Comparison of ENCODE assay signal across 18 cellular contexts in genomic region chr2:120503793-120504571, GRCh38.
DNase-seq lines count a peak whose midpoint lies in the region; ATAC-seq, FAIRE-seq and TF ChIP-seq lines count a peak whose summit lies in the region.
"Had no signal": no experiment of that assay in that cellular context is flagged by ENCODE, and none has a peak within 500 bp of the region (broad histone marks: within the 10 kb centered on the region; RNA-seq: fewer than 3 reads in every experiment).

No MANE protein-coding gene starts in this region.

- DNase-seq in stimulated activated naive CD8-positive, alpha-beta T cell treated with anti-CD3 and anti-CD28 coated beads, Interleukin-15, amount 100 ng/mL, for 72 hours = no peak
- no peak for DNase-seq in stimulated activated naive CD8-positive, alpha-beta T cell treated with anti-CD3 and anti-CD28 coated beads, Interleukin-15, Interleukin-2, amounts not matched to agents 100 U/mL and 50 U/mL, for 24 hours
- DNase-seq in K562 (ENCODE audit: extremely low read depth in 1 of 4, low spot score in 3 of 4) (no peak), kidney (peak; percentile 39), SK-N-DZ (ENCODE audit: low spot score) (no peak), DMS 273 treated with DMSO at 0.1 percent for 48 hours (lab: John Stamatoyannopoulos, UW) (no peak), upper lobe of right lung (no peak)
- DNase-seq in NK-92 treated with Interleukin-12 subunit alpha and Interleukin-12 subunit beta, amount 100 ng/mL, for 24 hours (lab: John Stamatoyannopoulos, UW) = no peak
- DNase-seq: activated CD4-positive, alpha-beta memory T cell treated with anti-CD3 and anti-CD28 coated beads, Interleukin-2, amount 10 ng/mL, durations not matched to agents 7 days and 5 days; activated gamma-delta T cell; central memory CD4-positive, alpha-beta T cell; esophagus squamous epithelium; GDM1; NCI-H1048; T-helper 2 cell had no signal

- H3K4me2 ChIP-seq in K562 (ENCODE audit: insufficient read depth, low read length) = no peak overlapping the region

- 1% methylated on average over 23 of the region's 23 CpGs for WGBS in K562 (ENCODE audit: insufficient coverage, low coverage, missing lambda C conversion rate)

- no peak overlapping the region for H3K9ac ChIP-seq in K562 (ENCODE audit: insufficient read depth in 1 of 2, low read depth in 2 of 2, low read length in 2 of 2)
- no peak overlapping the region for H3K9ac ChIP-seq in kidney (ENCODE audit: low read length in 2 of 2)

- no peaks in the 10 kb centered on the region; the same call in 1 of the 2 replicates for H4K20me1 ChIP-seq in K562 (replicated peaks; ENCODE audit: control insufficient read depth, insufficient read depth, low read length)

- FAIRE-seq in K562 (lab: Jason Lieb, UNC) (no peak), kidney (lab: Jason Lieb, UNC) (no peak)

- no peaks in the 10 kb centered on the region for H3K4me1 ChIP-seq in K562 (replicated peaks in 1 of 2; ENCODE audit: control insufficient read depth in 2 of 2, insufficient read depth in 2 of 2, low read length in 2 of 2)
- H3K4me1 ChIP-seq in kidney (ENCODE audit: control insufficient read depth in 1 of 2, insufficient read depth in 1 of 2, low read depth in 1 of 2, low read length in 2 of 2) = peaks cover 0 to under 1% of the 10 kb centered on the region in 2 donors
- H3K4me1 ChIP-seq in upper lobe of right lung = no peaks in the 10 kb centered on the region

- H3K4me3 ChIP-seq in K562 = no peak overlapping the region
- no peak overlapping the region for H3K4me3 ChIP-seq in kidney (ENCODE audit: low read length in 2 of 2)
- no peak overlapping the region for H3K4me3 ChIP-seq in upper lobe of right lung
- H3K4me3 ChIP-seq: esophagus squamous epithelium had no signal

- H3K36me3 ChIP-seq in K562 (ENCODE audit: control insufficient read depth, insufficient read depth, low read length) (no peaks in the 10 kb centered on the region), kidney (ENCODE audit: control insufficient read depth in 1 of 2, insufficient read depth in 2 of 2, low read length in 2 of 2) (no peaks in the 10 kb centered on the region), upper lobe of right lung (no peaks in the 10 kb centered on the region)
- H3K36me3 ChIP-seq: esophagus squamous epithelium had no signal

- TF ChIP-seq CTCF in K562 (IDR thresholded peaks at IDR 0.05 in 2 of 3, conservative IDR thresholded peaks at IDR 0.05 in 1 of 3; ENCODE audit: insufficient read depth in 2 of 3, low read depth in 1 of 3, low read length in 3 of 3) (no peak), kidney (IDR thresholded peaks at IDR 0.05; ENCODE audit: borderline replicate concordance, extremely low read depth, insufficient read depth) (no peak), upper lobe of right lung (IDR thresholded peaks at IDR 0.05) (no peak)

- no peak for TF ChIP-seq POLR2A in K562 (conservative IDR thresholded peaks at IDR 0.05)

- POLR2A ChIA-PET in K562 (lab: Yijun Ruan, JAX) = no interaction called here

- H3K27me3 ChIP-seq in K562 (ENCODE audit: control insufficient read depth in 2 of 2, insufficient read depth in 2 of 2, low read length in 2 of 2) (peaks cover 11 to 75% of the 10 kb centered on the region in 2 experiments), upper lobe of right lung (no peaks in the 10 kb centered on the region)

- intact Hi-C loops in K562 (cut with micrococcal nuclease) = no loop called here
- intact Hi-C loops in kidney (cut with DNase I) = no loop called here
- intact Hi-C loops in upper lobe of right lung (cut with DNase I) = no loop called here

- H3K27ac Mint-ChIP-seq in stimulated activated naive CD8-positive, alpha-beta T cell treated with anti-CD3 and anti-CD28 coated beads, Interleukin-15, amount 100 ng/mL, for 72 hours = no peak overlapping the region
- H3K27ac Mint-ChIP-seq: activated CD4-positive, alpha-beta memory T cell treated with anti-CD3 and anti-CD28 coated beads, Interleukin-2, amount 10 ng/mL, durations not matched to agents 7 days and 5 days; B cell; nephron had no signal

- BruUV-seq in K562 (replicated peaks; lab: Mats Ljungman, UMichigan) = no TSS peak

- no peaks in the 10 kb centered on the region for H3K9me1 ChIP-seq in K562 (ENCODE audit: control insufficient read depth, insufficient read depth, low read length)

- TF ChIP-seq RAD21 in K562 (CRISPR knock-in tag; conservative IDR thresholded peaks at IDR 0.05 in 1 of 2, IDR thresholded peaks at IDR 0.05 in 1 of 2) = no peak

- in situ Hi-C loops in K562 (cut with MboI) = no loop called here

- H3K27ac ChIP-seq in K562 (ENCODE audit: extremely low read depth, low read depth, low read length) (no peak overlapping the region), kidney (ENCODE audit: low read depth in 2 of 2, low read length in 2 of 2) (no peak overlapping the region), upper lobe of right lung (no peak overlapping the region)
- H3K27ac ChIP-seq: esophagus squamous epithelium, HL-60 had no signal

- no peak overlapping the region for H2AFZ ChIP-seq in K562 (ENCODE audit: low read depth, low read length)

- CTCF ChIA-PET in K562 (lab: Yijun Ruan, JAX; ENCODE audit: low intra/inter-chr PET ratio) = no interaction called here

- no peaks in the 10 kb centered on the region for H3K9me3 Mint-ChIP-seq in stimulated activated naive CD8-positive, alpha-beta T cell treated with anti-CD3 and anti-CD28 coated beads, Interleukin-15, amount 100 ng/mL, for 72 hours
- H3K9me3 Mint-ChIP-seq: activated CD4-positive, alpha-beta memory T cell treated with anti-CD3 and anti-CD28 coated beads, Interleukin-2, amount 10 ng/mL, durations not matched to agents 7 days and 5 days; nephron had no signal

- peak; percentile 14 for ATAC-seq in stimulated activated naive CD8-positive, alpha-beta T cell treated with anti-CD3 and anti-CD28 coated beads, Interleukin-15, amount 100 ng/mL, for 72 hours
- ATAC-seq in stimulated activated naive CD8-positive, alpha-beta T cell treated with anti-CD3 and anti-CD28 coated beads, Interleukin-15, Interleukin-2, amounts not matched to agents 100 U/mL and 50 U/mL, for 24 hours = no peak
- ATAC-seq in K562 (no peak), upper lobe of right lung (no peak)

- no peak for TF ChIP-seq EP300 in K562 (IDR thresholded peaks at IDR 0.05; ENCODE audit: low read length)

- H3K79me2 ChIP-seq in K562 (ENCODE audit: control insufficient read depth, insufficient read depth, low read length) = no peaks in the 10 kb centered on the region

- H3K9me3 ChIP-seq in K562 (replicated peaks; ENCODE audit: control insufficient read depth, insufficient read depth, low read depth, low read length) = no peaks in the 10 kb centered on the region
- no peaks in the 10 kb centered on the region for H3K9me3 ChIP-seq in kidney (ENCODE audit: control insufficient read depth in 1 of 2, low read length in 2 of 2)
- no peaks in the 10 kb centered on the region for H3K9me3 ChIP-seq in upper lobe of right lung
- H3K9me3 ChIP-seq: esophagus squamous epithelium had no signal

- no peak overlapping the region for H3K4me3 Mint-ChIP-seq in stimulated activated naive CD8-positive, alpha-beta T cell treated with anti-CD3 and anti-CD28 coated beads, Interleukin-15, amount 100 ng/mL, for 72 hours
- H3K4me3 Mint-ChIP-seq: activated CD4-positive, alpha-beta memory T cell treated with anti-CD3 and anti-CD28 coated beads, Interleukin-2, amount 10 ng/mL, durations not matched to agents 7 days and 5 days; B cell; nephron had no signal

- H3K4me1 Mint-ChIP-seq in stimulated activated naive CD8-positive, alpha-beta T cell treated with anti-CD3 and anti-CD28 coated beads, Interleukin-15, amount 100 ng/mL, for 72 hours = no peaks in the 10 kb centered on the region
- H3K4me1 Mint-ChIP-seq: activated CD4-positive, alpha-beta memory T cell treated with anti-CD3 and anti-CD28 coated beads, Interleukin-2, amount 10 ng/mL, durations not matched to agents 7 days and 5 days; B cell had no signal

- peaks cover 8% of the 10 kb centered on the region for H3K27me3 Mint-ChIP-seq in stimulated activated naive CD8-positive, alpha-beta T cell treated with anti-CD3 and anti-CD28 coated beads, Interleukin-15, amount 100 ng/mL, for 72 hours
- H3K27me3 Mint-ChIP-seq: activated CD4-positive, alpha-beta memory T cell treated with anti-CD3 and anti-CD28 coated beads, Interleukin-2, amount 10 ng/mL, durations not matched to agents 7 days and 5 days; B cell had no signal

TF ChIP-seq in K562, 482 proteins besides CTCF, POLR2A, EP300 and RAD21:
- no peak for TF ChIP-seq HNRNPUL1 (IDR thresholded peaks at IDR 0.05; ENCODE audit: low read length)
- TF ChIP-seq FOXA3 (CRISPR knock-in tag; conservative IDR thresholded peaks at IDR 0.05 in 1 of 2, IDR thresholded peaks at IDR 0.05 in 1 of 2) = no peak
- 0 out of 2 replicates have a peak, but pooled peaks have one; percentile 46 for TF ChIP-seq FOXJ2 (tag; IDR thresholded peaks at IDR 0.05)
- TF ChIP-seq, protein P1, sequence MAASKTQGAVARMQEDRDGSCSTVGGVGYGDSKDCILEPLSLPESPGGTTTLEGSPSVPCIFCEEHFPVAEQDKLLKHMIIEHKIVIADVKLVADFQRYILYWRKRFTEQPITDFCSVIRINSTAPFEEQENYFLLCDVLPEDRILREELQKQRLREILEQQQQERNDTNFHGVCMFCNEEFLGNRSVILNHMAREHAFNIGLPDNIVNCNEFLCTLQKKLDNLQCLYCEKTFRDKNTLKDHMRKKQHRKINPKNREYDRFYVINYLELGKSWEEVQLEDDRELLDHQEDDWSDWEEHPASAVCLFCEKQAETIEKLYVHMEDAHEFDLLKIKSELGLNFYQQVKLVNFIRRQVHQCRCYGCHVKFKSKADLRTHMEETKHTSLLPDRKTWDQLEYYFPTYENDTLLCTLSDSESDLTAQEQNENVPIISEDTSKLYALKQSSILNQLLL (CRISPR knock-in tag; IDR thresholded peaks at IDR 0.05; ENCODE audit: borderline replicate concordance) = no peak
- no peak for TF ChIP-seq PHB (CRISPR knock-in tag; IDR thresholded peaks at IDR 0.05)
- TF ChIP-seq RFX5 (IDR thresholded peaks at IDR 0.05; ENCODE audit: low read depth, low read length) = no peak
- TF ChIP-seq ESRRB (CRISPR knock-in tag; IDR thresholded peaks at IDR 0.05; ENCODE audit: borderline replicate concordance) = no peak
- TF ChIP-seq RFX1 (IDR thresholded peaks at IDR 0.05) = peak; percentile 66
